ENCODE assay signal across 23 cellular contexts in genomic region chr19:32988724-32989123, GRCh38. TPM values are rescaled to one million over a fixed set of nuclear protein-coding genes. Genes with fewer than 3 reads are reported as not detected.
"Had no signal": no experiment of that assay in that cellular context is flagged by ENCODE, and none has a peak within 500 bp of the region (broad histone marks: within the 10 kb centered on the region; RNA-seq: fewer than 3 reads in every experiment).

No MANE protein-coding gene starts in this region.

- DNase-seq: effector CD8-positive, alpha-beta T cell; effector memory CD8-positive, alpha-beta T cell; foreskin keratinocyte; heart left ventricle; hypothalamus; immature natural killer cell; islet precursor cell; kidney; kidney glomerular epithelial cell; left colon; left lung; left ventricle myocardium superior; lower lobe of right lung; mesenchymal stem cell; mucosa of descending colon had no signal

- H3K27me3 ChIP-seq: esophagus muscularis mucosa, foreskin keratinocyte, gastroesophageal sphincter, heart left ventricle, hepatocyte, left lung had no signal

- H3K79me2 ChIP-seq: hepatocyte had no signal

- FAIRE-seq: colon, endothelial cell of umbilical vein, frontal cortex, kidney had no signal

- H3K4me3 ChIP-seq: coronary artery, esophagus muscularis mucosa, gastroesophageal sphincter, heart left ventricle, hepatocyte, left lung, lower lobe of right lung, mucosa of descending colon had no signal

- H3K27ac ChIP-seq: coronary artery, esophagus muscularis mucosa, foreskin keratinocyte, gastroesophageal sphincter, heart left ventricle, hepatocyte, left lung, lower lobe of right lung had no signal

- H3K9me3 ChIP-seq: esophagus muscularis mucosa, gastroesophageal sphincter, heart left ventricle, left lung, lower lobe of right lung, mucosa of descending colon had no signal

- H3K4me1 Mint-ChIP-seq: immature natural killer cell, mesothelial cell of epicardium had no signal

- H3K36me3 Mint-ChIP-seq: immature natural killer cell had no signal

- H3K36me3 ChIP-seq: esophagus muscularis mucosa, gastroesophageal sphincter had no signal

- H3K4me1 ChIP-seq: esophagus muscularis mucosa, foreskin keratinocyte, gastroesophageal sphincter, heart left ventricle, left lung, lower lobe of right lung had no signal

- H3K27me3 Mint-ChIP-seq: effector memory CD8-positive, alpha-beta T cell had no signal

- H3K4me2 ChIP-seq: hepatocyte had no signal

- H2AFZ ChIP-seq: hepatocyte had no signal

- H3K9me3 Mint-ChIP-seq: effector memory CD8-positive, alpha-beta T cell; immature natural killer cell; mesothelial cell of epicardium had no signal

- H3K27ac Mint-ChIP-seq: effector memory CD8-positive, alpha-beta T cell; immature natural killer cell; mesothelial cell of epicardium had no signal

- ATAC-seq: effector memory CD8-positive, alpha-beta T cell; foreskin keratinocyte; gastroesophageal sphincter; heart left ventricle; left colon; left lung; left ventricle myocardium superior; lower lobe of right lung; mucosa of descending colon had no signal

- H3K4me3 Mint-ChIP-seq: effector memory CD8-positive, alpha-beta T cell; immature natural killer cell; mesothelial cell of epicardium had no signal

RNA-seq across cellular contexts. Expression of gene FAAP24, which starts 16.7 kb away (rescaled TPM):
- total RNA-seq: left ventricle myocardium superior had no signal
